1 cellular context compared by ENCODE assay signal in the genomic region with DNA sequence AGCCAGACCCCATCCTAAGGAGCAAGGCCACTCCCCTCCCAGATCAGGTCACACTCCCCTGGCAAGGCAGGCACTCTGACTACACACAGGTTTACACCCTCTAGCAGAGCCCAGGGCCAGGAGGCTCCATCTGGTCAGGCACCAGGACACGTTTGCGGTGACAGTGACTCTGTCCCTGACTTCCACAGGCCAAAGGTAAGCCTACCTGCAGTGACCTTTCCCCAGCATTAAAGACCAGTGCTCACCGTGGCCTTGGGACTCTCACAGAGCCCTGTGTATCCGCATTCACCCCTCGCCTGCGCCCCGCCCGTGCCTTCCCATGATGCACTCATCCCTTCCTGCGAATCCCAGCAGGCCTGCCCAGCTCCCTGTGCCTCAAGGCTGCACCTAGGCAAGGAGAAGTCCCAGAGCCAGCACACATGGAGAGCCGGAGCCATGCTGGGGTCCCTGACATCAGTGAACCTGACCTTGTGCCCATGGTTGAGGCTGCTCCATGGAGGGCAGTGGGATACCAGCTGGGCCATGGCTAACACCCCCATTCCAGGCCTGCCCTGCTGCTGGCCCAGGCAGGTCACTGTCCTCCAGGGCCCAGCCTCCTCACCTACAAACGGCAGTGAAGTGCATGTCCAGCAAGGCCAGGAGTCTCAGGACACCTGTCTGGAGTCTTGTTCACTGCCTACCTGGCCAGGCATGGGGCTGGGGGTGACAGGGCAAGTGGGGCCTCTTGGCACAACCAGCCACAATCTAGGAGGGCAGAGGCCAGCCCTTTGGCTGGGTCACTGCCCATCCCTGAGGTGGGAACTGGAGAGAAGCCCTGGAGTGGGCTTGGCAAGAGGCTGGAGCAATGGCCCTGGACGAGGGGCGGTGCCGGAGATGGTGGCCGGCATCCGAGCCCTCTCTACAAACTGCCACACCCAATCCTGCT.
A peak's percentile ranks its signal among the peaks of the same experiment; 100 is the strongest.
TF ChIP-seq lines count a peak whose summit lies in the region.

No MANE protein-coding gene starts in this region.

TF ChIP-seq in HepG2, 621 proteins besides CTCF, POLR2A, EP300 and RAD21 (continued from another document and continues in another):
- TF ChIP-seq, protein P1, sequence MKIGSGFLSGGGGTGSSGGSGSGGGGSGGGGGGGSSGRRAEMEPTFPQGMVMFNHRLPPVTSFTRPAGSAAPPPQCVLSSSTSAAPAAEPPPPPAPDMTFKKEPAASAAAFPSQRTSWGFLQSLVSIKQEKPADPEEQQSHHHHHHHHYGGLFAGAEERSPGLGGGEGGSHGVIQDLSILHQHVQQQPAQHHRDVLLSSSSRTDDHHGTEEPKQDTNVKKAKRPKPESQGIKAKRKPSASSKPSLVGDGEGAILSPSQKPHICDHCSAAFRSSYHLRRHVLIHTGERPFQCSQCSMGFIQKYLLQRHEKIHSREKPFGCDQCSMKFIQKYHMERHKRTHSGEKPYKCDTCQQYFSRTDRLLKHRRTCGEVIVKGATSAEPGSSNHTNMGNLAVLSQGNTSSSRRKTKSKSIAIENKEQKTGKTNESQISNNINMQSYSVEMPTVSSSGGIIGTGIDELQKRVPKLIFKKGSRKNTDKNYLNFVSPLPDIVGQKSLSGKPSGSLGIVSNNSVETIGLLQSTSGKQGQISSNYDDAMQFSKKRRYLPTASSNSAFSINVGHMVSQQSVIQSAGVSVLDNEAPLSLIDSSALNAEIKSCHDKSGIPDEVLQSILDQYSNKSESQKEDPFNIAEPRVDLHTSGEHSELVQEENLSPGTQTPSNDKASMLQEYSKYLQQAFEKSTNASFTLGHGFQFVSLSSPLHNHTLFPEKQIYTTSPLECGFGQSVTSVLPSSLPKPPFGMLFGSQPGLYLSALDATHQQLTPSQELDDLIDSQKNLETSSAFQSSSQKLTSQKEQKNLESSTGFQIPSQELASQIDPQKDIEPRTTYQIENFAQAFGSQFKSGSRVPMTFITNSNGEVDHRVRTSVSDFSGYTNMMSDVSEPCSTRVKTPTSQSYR (CRISPR knock-in tag; IDR thresholded peaks at IDR 0.05; ENCODE audit: borderline replicate concordance) = no peak; the same call in 1 of the 2 replicates
- TF ChIP-seq TCF7L2 (IDR thresholded peaks at IDR 0.05; ENCODE audit: low read depth, low read length) = no peak
- TF ChIP-seq ZNF672 (CRISPR knock-in tag; IDR thresholded peaks at IDR 0.05) = no peak
- TF ChIP-seq KDM5B (CRISPR knock-in tag; IDR thresholded peaks at IDR 0.05; ENCODE audit: borderline replicate concordance) = peak; percentile 78; the same call in 1 of the 2 replicates
- TF ChIP-seq, protein P2, sequence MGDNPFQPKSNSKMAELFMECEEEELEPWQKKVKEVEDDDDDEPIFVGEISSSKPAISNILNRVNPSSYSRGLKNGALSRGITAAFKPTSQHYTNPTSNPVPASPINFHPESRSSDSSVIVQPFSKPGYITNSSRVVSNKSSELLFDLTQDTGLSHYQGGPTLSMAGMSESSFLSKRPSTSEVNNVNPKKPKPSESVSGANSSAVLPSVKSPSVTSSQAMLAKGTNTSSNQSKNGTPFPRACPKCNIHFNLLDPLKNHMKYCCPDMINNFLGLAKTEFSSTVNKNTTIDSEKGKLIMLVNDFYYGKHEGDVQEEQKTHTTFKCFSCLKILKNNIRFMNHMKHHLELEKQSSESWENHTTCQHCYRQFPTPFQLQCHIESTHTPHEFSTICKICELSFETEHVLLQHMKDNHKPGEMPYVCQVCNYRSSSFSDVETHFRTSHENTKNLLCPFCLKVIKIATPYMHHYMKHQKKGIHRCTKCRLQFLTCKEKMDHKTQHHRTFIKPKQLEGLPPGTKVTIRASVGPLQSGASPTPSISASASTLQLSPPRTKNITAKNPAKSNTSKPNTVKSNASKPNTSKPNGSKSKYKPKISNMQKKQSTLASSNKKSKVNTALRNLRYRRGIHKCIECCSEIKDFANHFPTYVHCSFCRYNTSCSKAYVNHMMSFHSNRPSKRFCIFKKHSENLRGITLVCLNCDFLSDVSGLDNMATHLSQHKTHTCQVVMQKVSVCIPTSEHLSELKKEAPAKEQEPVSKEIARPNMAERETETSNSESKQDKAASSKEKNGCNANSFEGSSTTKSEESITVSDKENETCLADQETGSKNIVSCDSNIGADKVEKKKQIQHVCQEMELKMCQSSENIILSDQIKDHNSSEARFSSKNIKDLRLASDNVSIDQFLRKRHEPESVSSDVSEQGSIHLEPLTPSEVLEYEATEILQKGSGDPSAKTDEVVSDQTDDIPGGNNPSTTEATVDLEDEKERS (CRISPR knock-in tag; IDR thresholded peaks at IDR 0.05) = no peak
- TF ChIP-seq ZNF251 (CRISPR knock-in tag; IDR thresholded peaks at IDR 0.05) = no peak
- TF ChIP-seq FOXP1 (IDR thresholded peaks at IDR 0.05) = no peak
- TF ChIP-seq FOXP1 (CRISPR knock-in tag; IDR thresholded peaks at IDR 0.05) = 0 out of 2 replicates have a peak, but pooled peaks have one; percentile 17
- TF ChIP-seq RXRB (CRISPR knock-in tag; IDR thresholded peaks at IDR 0.05; ENCODE audit: borderline replicate concordance) = peak; percentile 85
- no peak for TF ChIP-seq MYNN (CRISPR knock-in tag; IDR thresholded peaks at IDR 0.05; ENCODE audit: low read depth)
- TF ChIP-seq, protein P3, sequence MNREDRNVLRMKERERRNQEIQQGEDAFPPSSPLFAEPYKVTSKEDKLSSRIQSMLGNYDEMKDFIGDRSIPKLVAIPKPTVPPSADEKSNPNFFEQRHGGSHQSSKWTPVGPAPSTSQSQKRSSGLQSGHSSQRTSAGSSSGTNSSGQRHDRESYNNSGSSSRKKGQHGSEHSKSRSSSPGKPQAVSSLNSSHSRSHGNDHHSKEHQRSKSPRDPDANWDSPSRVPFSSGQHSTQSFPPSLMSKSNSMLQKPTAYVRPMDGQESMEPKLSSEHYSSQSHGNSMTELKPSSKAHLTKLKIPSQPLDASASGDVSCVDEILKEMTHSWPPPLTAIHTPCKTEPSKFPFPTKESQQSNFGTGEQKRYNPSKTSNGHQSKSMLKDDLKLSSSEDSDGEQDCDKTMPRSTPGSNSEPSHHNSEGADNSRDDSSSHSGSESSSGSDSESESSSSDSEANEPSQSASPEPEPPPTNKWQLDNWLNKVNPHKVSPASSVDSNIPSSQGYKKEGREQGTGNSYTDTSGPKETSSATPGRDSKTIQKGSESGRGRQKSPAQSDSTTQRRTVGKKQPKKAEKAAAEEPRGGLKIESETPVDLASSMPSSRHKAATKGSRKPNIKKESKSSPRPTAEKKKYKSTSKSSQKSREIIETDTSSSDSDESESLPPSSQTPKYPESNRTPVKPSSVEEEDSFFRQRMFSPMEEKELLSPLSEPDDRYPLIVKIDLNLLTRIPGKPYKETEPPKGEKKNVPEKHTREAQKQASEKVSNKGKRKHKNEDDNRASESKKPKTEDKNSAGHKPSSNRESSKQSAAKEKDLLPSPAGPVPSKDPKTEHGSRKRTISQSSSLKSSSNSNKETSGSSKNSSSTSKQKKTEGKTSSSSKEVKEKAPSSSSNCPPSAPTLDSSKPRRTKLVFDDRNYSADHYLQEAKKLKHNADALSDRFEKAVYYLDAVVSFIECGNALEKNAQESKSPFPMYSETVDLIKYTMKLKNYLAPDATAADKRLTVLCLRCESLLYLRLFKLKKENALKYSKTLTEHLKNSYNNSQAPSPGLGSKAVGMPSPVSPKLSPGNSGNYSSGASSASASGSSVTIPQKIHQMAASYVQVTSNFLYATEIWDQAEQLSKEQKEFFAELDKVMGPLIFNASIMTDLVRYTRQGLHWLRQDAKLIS (CRISPR knock-in tag; IDR thresholded peaks at IDR 0.05) = no peak
- TF ChIP-seq, protein P4, sequence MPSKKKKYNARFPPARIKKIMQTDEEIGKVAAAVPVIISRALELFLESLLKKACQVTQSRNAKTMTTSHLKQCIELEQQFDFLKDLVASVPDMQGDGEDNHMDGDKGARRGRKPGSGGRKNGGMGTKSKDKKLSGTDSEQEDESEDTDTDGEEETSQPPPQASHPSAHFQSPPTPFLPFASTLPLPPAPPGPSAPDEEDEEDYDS (CRISPR knock-in tag; IDR thresholded peaks at IDR 0.05) = peak; percentile 25
- no peak for TF ChIP-seq HNRNPH1 (optimal IDR thresholded peaks at IDR 0.05; ENCODE audit: low read depth, low read length)
- 0 out of 2 replicates have a peak, but pooled peaks have one; percentile 32 for TF ChIP-seq ZNF768 (CRISPR knock-in tag; IDR thresholded peaks at IDR 0.05)
- TF ChIP-seq MTF2 (CRISPR knock-in tag; IDR thresholded peaks at IDR 0.05; ENCODE audit: borderline replicate concordance) = no peak
- TF ChIP-seq, protein P5, sequence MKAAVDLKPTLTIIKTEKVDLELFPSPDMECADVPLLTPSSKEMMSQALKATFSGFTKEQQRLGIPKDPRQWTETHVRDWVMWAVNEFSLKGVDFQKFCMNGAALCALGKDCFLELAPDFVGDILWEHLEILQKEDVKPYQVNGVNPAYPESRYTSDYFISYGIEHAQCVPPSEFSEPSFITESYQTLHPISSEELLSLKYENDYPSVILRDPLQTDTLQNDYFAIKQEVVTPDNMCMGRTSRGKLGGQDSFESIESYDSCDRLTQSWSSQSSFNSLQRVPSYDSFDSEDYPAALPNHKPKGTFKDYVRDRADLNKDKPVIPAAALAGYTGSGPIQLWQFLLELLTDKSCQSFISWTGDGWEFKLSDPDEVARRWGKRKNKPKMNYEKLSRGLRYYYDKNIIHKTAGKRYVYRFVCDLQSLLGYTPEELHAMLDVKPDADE (CRISPR knock-in tag; IDR thresholded peaks at IDR 0.05) = no peak
- TF ChIP-seq, protein P6, sequence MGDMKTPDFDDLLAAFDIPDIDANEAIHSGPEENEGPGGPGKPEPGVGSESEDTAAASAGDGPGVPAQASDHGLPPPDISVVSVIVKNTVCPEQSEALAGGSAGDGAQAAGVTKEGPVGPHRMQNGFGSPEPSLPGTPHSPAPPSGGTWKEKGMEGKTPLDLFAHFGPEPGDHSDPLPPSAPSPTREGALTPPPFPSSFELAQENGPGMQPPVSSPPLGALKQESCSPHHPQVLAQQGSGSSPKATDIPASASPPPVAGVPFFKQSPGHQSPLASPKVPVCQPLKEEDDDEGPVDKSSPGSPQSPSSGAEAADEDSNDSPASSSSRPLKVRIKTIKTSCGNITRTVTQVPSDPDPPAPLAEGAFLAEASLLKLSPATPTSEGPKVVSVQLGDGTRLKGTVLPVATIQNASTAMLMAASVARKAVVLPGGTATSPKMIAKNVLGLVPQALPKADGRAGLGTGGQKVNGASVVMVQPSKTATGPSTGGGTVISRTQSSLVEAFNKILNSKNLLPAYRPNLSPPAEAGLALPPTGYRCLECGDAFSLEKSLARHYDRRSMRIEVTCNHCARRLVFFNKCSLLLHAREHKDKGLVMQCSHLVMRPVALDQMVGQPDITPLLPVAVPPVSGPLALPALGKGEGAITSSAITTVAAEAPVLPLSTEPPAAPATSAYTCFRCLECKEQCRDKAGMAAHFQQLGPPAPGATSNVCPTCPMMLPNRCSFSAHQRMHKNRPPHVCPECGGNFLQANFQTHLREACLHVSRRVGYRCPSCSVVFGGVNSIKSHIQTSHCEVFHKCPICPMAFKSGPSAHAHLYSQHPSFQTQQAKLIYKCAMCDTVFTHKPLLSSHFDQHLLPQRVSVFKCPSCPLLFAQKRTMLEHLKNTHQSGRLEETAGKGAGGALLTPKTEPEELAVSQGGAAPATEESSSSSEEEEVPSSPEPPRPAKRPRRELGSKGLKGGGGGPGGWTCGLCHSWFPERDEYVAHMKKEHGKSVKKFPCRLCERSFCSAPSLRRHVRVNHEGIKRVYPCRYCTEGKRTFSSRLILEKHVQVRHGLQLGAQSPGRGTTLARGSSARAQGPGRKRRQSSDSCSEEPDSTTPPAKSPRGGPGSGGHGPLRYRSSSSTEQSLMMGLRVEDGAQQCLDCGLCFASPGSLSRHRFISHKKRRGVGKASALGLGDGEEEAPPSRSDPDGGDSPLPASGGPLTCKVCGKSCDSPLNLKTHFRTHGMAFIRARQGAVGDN (CRISPR knock-in tag; IDR thresholded peaks at IDR 0.05) = peak; percentile 97
- TF ChIP-seq HNF4A (CRISPR knock-in tag; IDR thresholded peaks at IDR 0.05) = peak; percentile 82
- TF ChIP-seq, protein P7, sequence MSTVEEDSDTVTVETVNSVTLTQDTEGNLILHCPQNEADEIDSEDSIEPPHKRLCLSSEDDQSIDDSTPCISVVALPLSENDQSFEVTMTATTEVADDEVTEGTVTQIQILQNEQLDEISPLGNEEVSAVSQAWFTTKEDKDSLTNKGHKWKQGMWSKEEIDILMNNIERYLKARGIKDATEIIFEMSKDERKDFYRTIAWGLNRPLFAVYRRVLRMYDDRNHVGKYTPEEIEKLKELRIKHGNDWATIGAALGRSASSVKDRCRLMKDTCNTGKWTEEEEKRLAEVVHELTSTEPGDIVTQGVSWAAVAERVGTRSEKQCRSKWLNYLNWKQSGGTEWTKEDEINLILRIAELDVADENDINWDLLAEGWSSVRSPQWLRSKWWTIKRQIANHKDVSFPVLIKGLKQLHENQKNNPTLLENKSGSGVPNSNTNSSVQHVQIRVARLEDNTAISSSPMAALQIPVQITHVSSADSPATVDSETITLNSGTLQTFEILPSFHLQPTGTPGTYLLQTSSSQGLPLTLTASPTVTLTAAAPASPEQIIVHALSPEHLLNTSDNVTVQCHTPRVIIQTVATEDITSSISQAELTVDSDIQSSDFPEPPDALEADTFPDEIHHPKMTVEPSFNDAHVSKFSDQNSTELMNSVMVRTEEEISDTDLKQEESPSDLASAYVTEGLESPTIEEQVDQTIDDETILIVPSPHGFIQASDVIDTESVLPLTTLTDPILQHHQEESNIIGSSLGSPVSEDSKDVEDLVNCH (CRISPR knock-in tag; IDR thresholded peaks at IDR 0.05) = 0 out of 2 replicates have a peak, but pooled peaks have one; percentile 57
- TF ChIP-seq ZNF34 (CRISPR knock-in tag; IDR thresholded peaks at IDR 0.05; ENCODE audit: borderline replicate concordance) = 0 out of 2 replicates have a peak, but pooled peaks have one; percentile 34
- TF ChIP-seq, protein P8, sequence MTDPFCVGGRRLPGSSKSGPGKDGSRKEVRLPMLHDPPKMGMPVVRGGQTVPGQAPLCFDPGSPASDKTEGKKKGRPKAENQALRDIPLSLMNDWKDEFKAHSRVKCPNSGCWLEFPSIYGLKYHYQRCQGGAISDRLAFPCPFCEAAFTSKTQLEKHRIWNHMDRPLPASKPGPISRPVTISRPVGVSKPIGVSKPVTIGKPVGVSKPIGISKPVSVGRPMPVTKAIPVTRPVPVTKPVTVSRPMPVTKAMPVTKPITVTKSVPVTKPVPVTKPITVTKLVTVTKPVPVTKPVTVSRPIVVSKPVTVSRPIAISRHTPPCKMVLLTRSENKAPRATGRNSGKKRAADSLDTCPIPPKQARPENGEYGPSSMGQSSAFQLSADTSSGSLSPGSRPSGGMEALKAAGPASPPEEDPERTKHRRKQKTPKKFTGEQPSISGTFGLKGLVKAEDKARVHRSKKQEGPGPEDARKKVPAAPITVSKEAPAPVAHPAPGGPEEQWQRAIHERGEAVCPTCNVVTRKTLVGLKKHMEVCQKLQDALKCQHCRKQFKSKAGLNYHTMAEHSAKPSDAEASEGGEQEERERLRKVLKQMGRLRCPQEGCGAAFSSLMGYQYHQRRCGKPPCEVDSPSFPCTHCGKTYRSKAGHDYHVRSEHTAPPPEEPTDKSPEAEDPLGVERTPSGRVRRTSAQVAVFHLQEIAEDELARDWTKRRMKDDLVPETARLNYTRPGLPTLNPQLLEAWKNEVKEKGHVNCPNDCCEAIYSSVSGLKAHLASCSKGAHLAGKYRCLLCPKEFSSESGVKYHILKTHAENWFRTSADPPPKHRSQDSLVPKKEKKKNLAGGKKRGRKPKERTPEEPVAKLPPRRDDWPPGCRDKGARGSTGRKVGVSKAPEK (CRISPR knock-in tag; IDR thresholded peaks at IDR 0.05; ENCODE audit: borderline replicate concordance) = no peak
- TF ChIP-seq MBNL3 (CRISPR knock-in tag; conservative IDR thresholded peaks at IDR 0.05) = no peak
- no peak for TF ChIP-seq ZNF562 (CRISPR knock-in tag; IDR thresholded peaks at IDR 0.05; ENCODE audit: borderline replicate concordance)
- TF ChIP-seq, protein P9, sequence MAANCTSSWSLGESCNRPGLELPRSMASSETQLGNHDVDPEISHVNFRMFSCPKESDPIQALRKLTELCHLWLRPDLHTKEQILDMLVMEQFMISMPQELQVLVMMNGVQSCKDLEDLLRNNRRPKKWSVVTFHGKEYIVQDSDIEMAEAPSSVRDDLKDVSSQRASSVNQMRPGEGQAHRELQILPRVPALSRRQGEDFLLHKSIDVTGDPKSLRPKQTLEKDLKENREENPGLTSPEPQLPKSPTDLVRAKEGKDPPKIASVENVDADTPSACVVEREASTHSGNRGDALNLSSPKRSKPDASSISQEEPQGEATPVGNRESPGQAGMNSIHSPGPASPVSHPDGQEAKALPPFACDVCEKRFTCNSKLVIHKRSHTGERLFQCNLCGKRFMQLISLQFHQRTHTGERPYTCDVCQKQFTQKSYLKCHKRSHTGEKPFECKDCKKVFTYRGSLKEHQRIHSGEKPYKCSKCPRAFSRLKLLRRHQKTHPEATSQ (CRISPR knock-in tag; IDR thresholded peaks at IDR 0.05; ENCODE audit: borderline replicate concordance) = no peak
